Comparison of ENCODE assay signal across 14 cellular contexts in genomic region chr20:6034134-6034969, GRCh38. TPM values are rescaled to one million over a fixed set of nuclear protein-coding genes. Genes with fewer than 3 reads are reported as not detected.
A peak's percentile ranks its signal among the peaks of the same experiment; 100 is the strongest.
DNase-seq lines count a peak whose midpoint lies in the region; ATAC-seq, FAIRE-seq and TF ChIP-seq lines count a peak whose summit lies in the region.
"Had no signal": no experiment of that assay in that cellular context is flagged by ENCODE, and none has a peak within 500 bp of the region (broad histone marks: within the 10 kb centered on the region; RNA-seq: fewer than 3 reads in every experiment).

No MANE protein-coding gene starts in this region.

- peaks cover 26% of the 10 kb centered on the region for H3K36me3 Mint-ChIP-seq in chondrocyte (ENCODE audit: low read depth)

- H3F3A ChIP-seq in MM.1S (ENCODE audit: insufficient read depth, low read length) = peaks cover 6% of the 10 kb centered on the region; the same call in 1 of the 2 replicates

- H4K20me1 ChIP-seq in MM.1S (ENCODE audit: insufficient read depth, low read length) = no peaks in the 10 kb centered on the region

- peak; percentile 73 for DNase-seq in CMK (ENCODE audit: low read depth)
- peak; percentile 36 for DNase-seq in MM.1S
- no peak for DNase-seq in chondrocyte (ENCODE audit: low spot score)
- peak; percentile 68 for DNase-seq in myocyte (ENCODE audit: low read depth)
- DNase-seq in urothelium cell line (ENCODE audit: low spot score) = no peak
- no peak for DNase-seq in SKM-1 treated with dmso at 0.1 percent for 144 hours (lab: John Stamatoyannopoulos, UW; ENCODE audit: unreplicated experiment)
- DNase-seq: anterior cingulate cortex, NCI-H2107, RPMI8226 had no signal

- peaks cover 10% of the 10 kb centered on the region for H3K4me1 Mint-ChIP-seq in chondrocyte (ENCODE audit: low read depth)

- 0 out of 2 replicates have a peak, but pooled peaks cover 4% of the 10 kb centered on the region for H3K79me2 ChIP-seq in MM.1S (ENCODE audit: low read length)

- no peak overlapping the region for H3K9ac ChIP-seq in MM.1S (ENCODE audit: low read length)

- no peak for FAIRE-seq in urothelium cell line (lab: Jason Lieb, UNC)

- peak overlapping the region; percentile 15; the same call in 1 of the 2 replicates for H3K4me2 ChIP-seq in MM.1S (ENCODE audit: low read depth, low read length)
- H3K4me2 ChIP-seq: smooth muscle cell had no signal

- H3K9me2 ChIP-seq in MM.1S (replicated peaks; ENCODE audit: insufficient read depth, low read length) = no peaks in the 10 kb centered on the region

- H3K9me3 ChIP-seq in MM.1S (replicated peaks; ENCODE audit: insufficient read depth, low read length) = no peaks in the 10 kb centered on the region

- H3K36me3 ChIP-seq in MM.1S (replicated peaks; ENCODE audit: insufficient read depth, low read length) = peaks cover 5% of the 10 kb centered on the region; the same call in 1 of the 2 replicates

- H3K4me3 ChIP-seq in MM.1S (ENCODE audit: low read length) = no peak overlapping the region
- H3K4me3 ChIP-seq: smooth muscle cell had no signal

- H3K27ac ChIP-seq in MM.1S (ENCODE audit: low read length) = peak overlapping the region; percentile 30; the same call in 1 of the 2 replicates

- TF ChIP-seq CTCF in MM.1S (IDR thresholded peaks at IDR 0.05; ENCODE audit: low read length) (no peak), chondrocyte (IDR thresholded peaks at IDR 0.05) (no peak)

- peaks cover 16% of the 10 kb centered on the region for H3K4me1 ChIP-seq in MM.1S (ENCODE audit: low read length)

- peak overlapping the region; percentile 3 for H3K27ac Mint-ChIP-seq in chondrocyte (ENCODE audit: unreplicated experiment)

- H3K9me3 Mint-ChIP-seq in chondrocyte (ENCODE audit: low read depth) = no peaks in the 10 kb centered on the region

- no peak overlapping the region for H3K4me3 Mint-ChIP-seq in chondrocyte (ENCODE audit: unreplicated experiment)

- ATAC-seq in HG02571 (IDR thresholded peaks at IDR 0.05; ENCODE audit: unreplicated experiment) (no peak), GM18520 (IDR thresholded peaks at IDR 0.05; ENCODE audit: unreplicated experiment) (no peak)

- H2AFZ ChIP-seq in MM.1S (ENCODE audit: low read length) = no peak overlapping the region

- H3K27me3 ChIP-seq in MM.1S (replicated peaks; ENCODE audit: insufficient read depth, low read length) = no peaks in the 10 kb centered on the region

- H3K27me3 Mint-ChIP-seq in chondrocyte (ENCODE audit: low read depth) = no peaks in the 10 kb centered on the region

RNA-seq across cellular contexts. Expression of gene LRRN4, which starts 19.5 kb away (rescaled TPM):
- total RNA-seq in chondrocyte (not detected in 3 replicates), myocyte (not detected in 2 replicates)
- polyA plus RNA-seq in myocyte (2012) = not detected
- total RNA-seq: fibroblast of villous mesenchyme, lower leg skin had no signal

RNA-seq across cellular contexts. Expression of gene CRLS1, which starts 28.4 kb away (rescaled TPM):
- total RNA-seq in chondrocyte (36.9 to 46.0 TPM (median 39.7 TPM) in 3 replicates), myocyte (55.9 and 80.2 TPM in 2 replicates)
- 49.7 TPM for polyA plus RNA-seq in myocyte (2012)

Comparison
In these comparisons a context has a peak if more than half of its experiments do, and no peak if none do; other contexts are left out.
1. DNase-seq: peak in CMK (single experiment), MM.1S (single experiment) and myocyte (single experiment); none in chondrocyte (single experiment), urothelium cell line (single experiment) and SKM-1 treated with dmso at 0.1 percent for 144 hours (single experiment).